Comparison of ENCODE assay signal across 23 cellular contexts in genomic region chr9:8960254-8960653, GRCh38.
A peak's percentile ranks its signal among the peaks of the same experiment; 100 is the strongest.
DNase-seq lines count a peak whose midpoint lies in the region; ATAC-seq and TF ChIP-seq lines count a peak whose summit lies in the region.
"Had no signal": no experiment of that assay in that cellular context is flagged by ENCODE, and none has a peak within 500 bp of the region (broad histone marks: within the 10 kb centered on the region; RNA-seq: fewer than 3 reads in every experiment).

No MANE protein-coding gene starts in this region.

- TF ChIP-seq POLR2A in adrenal gland (IDR thresholded peaks at IDR 0.05) (no peak), testis (IDR thresholded peaks at IDR 0.05) (no peak)

- peak in 1 of 2 donors; percentile 4 for TF ChIP-seq RAD21 in liver (IDR thresholded peaks at IDR 0.05)

- H3K27ac ChIP-seq in heart right ventricle = peak overlapping the region in 8 of 10 donors; percentile 32 to 87 (median 66)
- no peak overlapping the region for H3K27ac ChIP-seq in right atrium auricular region
- peak overlapping the region in 3 of 5 donors; percentile 38 to 47 (median 38) for H3K27ac ChIP-seq in adrenal gland
- peak overlapping the region; percentile 70 to 85 for H3K27ac ChIP-seq in liver (ENCODE audit: low read depth in 1 of 2, low read length in 2 of 2)
- peak overlapping the region; percentile 32 to 33 for H3K27ac ChIP-seq in testis
- H3K27ac ChIP-seq in CD8-positive, alpha-beta memory T cell (ENCODE audit: low read depth, low read length) = no peak overlapping the region
- H3K27ac ChIP-seq: A549; BLaER1 treated with 17β-estradiol and CSF1 and Interleukin-3, amounts not matched to agents 10 nM and 100 nM had no signal

- H3K4me3 ChIP-seq in heart right ventricle (no peak overlapping the region), right atrium auricular region (no peak overlapping the region), adrenal gland (no peak overlapping the region), liver (ENCODE audit: low read depth in 1 of 3, low read length in 3 of 3) (no peak overlapping the region), testis (no peak overlapping the region)
- no peak overlapping the region for H3K4me3 ChIP-seq in CD8-positive, alpha-beta memory T cell (ENCODE audit: low read length)
- H3K4me3 ChIP-seq: A549; BLaER1 treated with 17β-estradiol and CSF1 and Interleukin-3, amounts not matched to agents 10 nM and 100 nM; GM12878; HAP-1 had no signal

- no peak overlapping the region for H3K4me3 Mint-ChIP-seq in CD8-positive, alpha-beta memory T cell
- H3K4me3 Mint-ChIP-seq: CD14-positive monocyte; CD4-positive, alpha-beta T cell; HFFc6 had no signal

- H3K4me1 Mint-ChIP-seq in CD8-positive, alpha-beta memory T cell = no peaks in the 10 kb centered on the region
- H3K4me1 Mint-ChIP-seq: CD14-positive monocyte had no signal

- H3K27me3 ChIP-seq in heart right ventricle = no peaks in the 10 kb centered on the region
- H3K27me3 ChIP-seq in right atrium auricular region = no peaks in the 10 kb centered on the region
- no peaks in the 10 kb centered on the region for H3K27me3 ChIP-seq in adrenal gland
- H3K27me3 ChIP-seq in liver (ENCODE audit: control insufficient read depth in 4 of 4, insufficient read depth in 4 of 4, low read length in 3 of 4) = no peaks in the 10 kb centered on the region
- H3K27me3 ChIP-seq in testis = no peaks in the 10 kb centered on the region
- no peaks in the 10 kb centered on the region for H3K27me3 ChIP-seq in CD8-positive, alpha-beta memory T cell (ENCODE audit: insufficient read depth, low read length, poor library complexity, severe bottlenecking)
- H3K27me3 ChIP-seq: BE2C; BLaER1 treated with 17β-estradiol and CSF1 and Interleukin-3, amounts not matched to agents 10 nM and 100 nM had no signal

- DNase-seq in heart right ventricle = no peak
- no peak for DNase-seq in right atrium auricular region (ENCODE audit: low spot score)
- DNase-seq in adrenal gland = no peak
- no peak for DNase-seq in testis
- DNase-seq in CD8-positive, alpha-beta memory T cell = no peak
- DNase-seq in GM20000 (ENCODE audit: low spot score) = no peak
- DNase-seq: 8988T; ACHN; AML-193; BE2C; CD4-positive, alpha-beta T cell; DMS 273 treated with DMSO at 0.1 percent for 48 hours; DMS79; EL; GDM1; GOT3; HFFc6 had no signal

- peak overlapping the region in 1 of 2 donors; percentile 38 for H3K9ac ChIP-seq in liver (ENCODE audit: low read depth in 1 of 2, low read length in 2 of 2)
- H3K9ac ChIP-seq: BLaER1 treated with 17β-estradiol and CSF1 and Interleukin-3, amounts not matched to agents 10 nM and 100 nM had no signal

- TF ChIP-seq CTCF in heart right ventricle (IDR thresholded peaks at IDR 0.05) = no peak
- TF ChIP-seq CTCF in right atrium auricular region (IDR thresholded peaks at IDR 0.05) = no peak
- TF ChIP-seq CTCF in adrenal gland (IDR thresholded peaks at IDR 0.05) = no peak
- no peak for TF ChIP-seq CTCF in liver (IDR thresholded peaks at IDR 0.05; ENCODE audit: low read depth, low read length, missing input control)
- no peak for TF ChIP-seq CTCF in testis (IDR thresholded peaks at IDR 0.05)
- TF ChIP-seq CTCF in GM20000 (IDR thresholded peaks at IDR 0.05; ENCODE audit: extremely low read depth, missing control alignments) = no peak

- no peaks in the 10 kb centered on the region for H3K36me3 Mint-ChIP-seq in CD8-positive, alpha-beta memory T cell
- H3K36me3 Mint-ChIP-seq: CD14-positive monocyte had no signal

- no peak overlapping the region for H3K27ac Mint-ChIP-seq in CD8-positive, alpha-beta memory T cell
- H3K27ac Mint-ChIP-seq: CD14-positive monocyte; CD4-positive, alpha-beta T cell; HFFc6 had no signal

- WGBS in heart right ventricle, 2 donors = 80% methylated on average over 3 of the region's 3 CpGs
- 82 to 89% (median 87%) methylated on average over 3 of the region's 3 CpGs for WGBS in adrenal gland, 4 donors
- WGBS in liver = 29% methylated on average over 3 of the region's 3 CpGs
- WGBS in testis, 2 donors = 75 to 85% methylated on average over 3 of the region's 3 CpGs

- POLR2A ChIA-PET in CD8-positive, alpha-beta memory T cell (lab: Charles Lee) = no interaction called here

- intact Hi-C loops in heart right ventricle (cut with DNase I) = no loop called here
- intact Hi-C loops in adrenal gland (cut with DNase I) = no loop called here
- intact Hi-C loops in testis (cut with DNase I; ENCODE audit: low total_unique reads) = no loop called here

- peaks cover 0 to 27% (median 5%) of the 10 kb centered on the region in 9 donors for H3K4me1 ChIP-seq in heart right ventricle
- H3K4me1 ChIP-seq in right atrium auricular region = no peaks in the 10 kb centered on the region
- H3K4me1 ChIP-seq in adrenal gland (replicated peaks in 1 of 2) = peaks cover 6 to 24% of the 10 kb centered on the region in 2 donors
- H3K4me1 ChIP-seq in liver (ENCODE audit: control insufficient read depth in 4 of 4, insufficient read depth in 4 of 4, low read length in 3 of 4) = peaks cover 7 to 35% (median 26%) of the 10 kb centered on the region in 4 donors
- peaks cover 8% of the 10 kb centered on the region for H3K4me1 ChIP-seq in testis
- no peaks in the 10 kb centered on the region for H3K4me1 ChIP-seq in CD8-positive, alpha-beta memory T cell (ENCODE audit: insufficient read depth, low read length)
- H3K4me1 ChIP-seq: A549; BE2C; BLaER1 treated with 17β-estradiol and CSF1 and Interleukin-3, amounts not matched to agents 10 nM and 100 nM had no signal

- H3K9me3 Mint-ChIP-seq in CD8-positive, alpha-beta memory T cell = peaks cover 0 to 18% (median 4%) of the 10 kb centered on the region in 5 donors

- no peak for ATAC-seq in heart right ventricle
- ATAC-seq: A549, GM12878 had no signal

- H3K36me3 ChIP-seq in heart right ventricle = no peaks in the 10 kb centered on the region
- H3K36me3 ChIP-seq in right atrium auricular region = no peaks in the 10 kb centered on the region
- no peaks in the 10 kb centered on the region for H3K36me3 ChIP-seq in adrenal gland (replicated peaks in 1 of 2)
- H3K36me3 ChIP-seq in liver (ENCODE audit: control insufficient read depth in 4 of 4, insufficient read depth in 3 of 4, low read depth in 1 of 4, low read length in 3 of 4) = no peaks in the 10 kb centered on the region
- no peaks in the 10 kb centered on the region for H3K36me3 ChIP-seq in testis (ENCODE audit: low read depth, missing control alignments)
- no peaks in the 10 kb centered on the region for H3K36me3 ChIP-seq in CD8-positive, alpha-beta memory T cell (ENCODE audit: insufficient read depth, low read length)
- H3K36me3 ChIP-seq: BE2C; BLaER1 treated with 17β-estradiol and CSF1 and Interleukin-3, amounts not matched to agents 10 nM and 100 nM; HAP-1 had no signal

- H3K9me3 ChIP-seq in heart right ventricle (peaks cover 0 to 5% (median 0%) of the 10 kb centered on the region in 11 donors), right atrium auricular region (no peaks in the 10 kb centered on the region), adrenal gland (replicated peaks in 1 of 3) (no peaks in the 10 kb centered on the region), liver (ENCODE audit: control insufficient read depth in 4 of 4, low read length in 3 of 4) (no peaks in the 10 kb centered on the region), testis (no peaks in the 10 kb centered on the region)
- no peaks in the 10 kb centered on the region for H3K9me3 ChIP-seq in CD8-positive, alpha-beta memory T cell (ENCODE audit: low read length)
- H3K9me3 ChIP-seq: A549; BE2C; BLaER1 treated with 17β-estradiol and CSF1 and Interleukin-3, amounts not matched to agents 10 nM and 100 nM; HAP-1 had no signal

- CTCF ChIA-PET in CD8-positive, alpha-beta memory T cell (lab: Charles Lee) = no interaction called here

- no peaks in the 10 kb centered on the region for H3K27me3 Mint-ChIP-seq in CD8-positive, alpha-beta memory T cell
- H3K27me3 Mint-ChIP-seq: CD4-positive, alpha-beta T cell had no signal

TF ChIP-seq in liver, 16 proteins besides CTCF, POLR2A, EP300 and RAD21 (continues in another document):
- TF ChIP-seq FOXA1 (IDR thresholded peaks at IDR 0.05) = no peak
- TF ChIP-seq ATF3 (IDR thresholded peaks at IDR 0.05) = no peak
- TF ChIP-seq RXRA (IDR thresholded peaks at IDR 0.05) = peak in 1 of 2 donors; percentile 78
- TF ChIP-seq HNF4A (conservative IDR thresholded peaks at IDR 0.05) = peak; percentile 63 to 93
- peak in 1 of 2 donors; percentile 69 for TF ChIP-seq EGR1 (IDR thresholded peaks at IDR 0.05; ENCODE audit: low read depth in 2 of 2)
- no peak for TF ChIP-seq NR2F2 (IDR thresholded peaks at IDR 0.05)
- TF ChIP-seq YY1 (IDR thresholded peaks at IDR 0.05) = peak; percentile 97
- TF ChIP-seq HNF4G (IDR thresholded peaks at IDR 0.05) = peak; percentile 21
- TF ChIP-seq GABPA (IDR thresholded peaks at IDR 0.05 in 1 of 2, conservative IDR thresholded peaks at IDR 0.05 in 1 of 2) = no peak
- peak; percentile 55 for TF ChIP-seq MAX (IDR thresholded peaks at IDR 0.05)
- peak; percentile 32 for TF ChIP-seq SP1 (IDR thresholded peaks at IDR 0.05)

Comparison
In these comparisons a context has a peak if more than half of its experiments do, and no peak if none do; other contexts are left out.
1. H3K27ac ChIP-seq: peak in heart right ventricle (8 of 10), adrenal gland (3 of 5), liver (2 of 2) and testis (2 of 2); none in right atrium auricular region (0 of 2) and CD8-positive, alpha-beta memory T cell (single experiment).